8 cellular contexts compared by ENCODE assay signal in the genomic region with DNA sequence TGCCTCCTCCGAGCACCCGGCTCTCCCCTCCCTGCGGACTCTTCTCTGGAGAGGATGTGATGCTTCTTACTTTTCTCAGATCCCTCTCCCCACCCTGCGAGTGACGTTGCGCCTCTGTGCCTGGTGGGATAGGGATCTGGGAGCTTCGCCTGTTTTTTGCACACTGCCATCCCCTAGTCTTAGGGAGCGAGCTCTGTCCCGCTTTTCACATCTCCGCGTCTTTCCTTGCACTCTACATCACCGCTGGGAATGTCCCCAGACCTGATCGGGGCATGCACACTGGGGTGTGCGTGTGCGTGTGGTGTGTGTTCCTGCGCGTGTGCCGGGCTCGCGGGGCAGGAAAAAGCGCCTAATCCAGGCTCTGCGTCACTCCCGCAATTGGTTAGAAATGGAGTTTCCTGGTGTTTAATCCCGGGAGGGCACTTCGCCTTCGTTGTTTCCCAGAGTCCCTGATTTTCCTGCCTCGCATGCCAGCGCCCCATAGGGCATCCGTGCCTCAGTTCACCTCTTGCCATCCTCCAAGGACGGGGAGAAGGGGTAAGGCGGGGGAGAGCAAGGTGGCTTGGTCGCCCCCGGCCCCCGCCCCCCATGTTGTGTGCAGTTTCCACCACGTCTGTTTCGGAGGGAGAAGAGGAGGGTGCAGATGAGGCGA. TPM values are rescaled to one million over a fixed set of nuclear protein-coding genes. Genes with fewer than 3 reads are reported as not detected.
DNase-seq lines count a peak whose midpoint lies in the region; ATAC-seq and TF ChIP-seq lines count a peak whose summit lies in the region.

No MANE protein-coding gene starts in this region.

- peaks cover 7% of the 10 kb centered on the region for H3K4me1 Mint-ChIP-seq in endodermal cell

- H3K27me3 ChIP-seq in BE2C = peaks cover 41% of the 10 kb centered on the region
- H3K27me3 ChIP-seq in NT2/D1 (ENCODE audit: insufficient read depth, insufficient read length) = peaks cover 59% of the 10 kb centered on the region
- peaks cover 88% of the 10 kb centered on the region for H3K27me3 ChIP-seq in endodermal cell (ENCODE audit: control insufficient read depth, insufficient read depth, low read length, poor library complexity, severe bottlenecking)
- H3K27me3 ChIP-seq in muscle layer of duodenum (ENCODE audit: low read depth, low read length) = no peaks in the 10 kb centered on the region

- H3K36me3 ChIP-seq in BE2C = no peaks in the 10 kb centered on the region
- no peaks in the 10 kb centered on the region for H3K36me3 ChIP-seq in NT2/D1 (ENCODE audit: insufficient read depth, insufficient read length, low read length)
- H3K36me3 ChIP-seq in endodermal cell (ENCODE audit: control insufficient read depth, insufficient read depth, low read length) = no peaks in the 10 kb centered on the region
- H3K36me3 ChIP-seq in muscle layer of duodenum (ENCODE audit: control insufficient read depth in 1 of 2, insufficient read depth in 2 of 2, low read length in 2 of 2) = no peaks in the 10 kb centered on the region

- DNase-seq in BE2C (no peak), NT2/D1 (ENCODE audit: low read depth, low spot score) (no peak), endodermal cell (peak; percentile 63), GF-D8 (lab: John Stamatoyannopoulos, UW) (no peak), SW480 (ENCODE audit: low spot score) (no peak), germinal center (ENCODE audit: low spot score) (no peak)

- H3K9ac ChIP-seq in NT2/D1 (ENCODE audit: insufficient read length, low read depth) (no peak overlapping the region), endodermal cell (ENCODE audit: extremely low read depth, low read length, poor library complexity, severe bottlenecking) (no peak overlapping the region)

- H3K27me3 Mint-ChIP-seq in endodermal cell (ENCODE audit: insufficient read depth) = peaks cover 79% of the 10 kb centered on the region

- H3K9me3 Mint-ChIP-seq in endodermal cell = peaks cover under 1% of the 10 kb centered on the region

- no peaks in the 10 kb centered on the region for H3K36me3 Mint-ChIP-seq in endodermal cell (ENCODE audit: low read depth)

- H3K9me3 ChIP-seq in BE2C (no peaks in the 10 kb centered on the region), NT2/D1 (ENCODE audit: insufficient read depth, low read length) (no peaks in the 10 kb centered on the region), endodermal cell (ENCODE audit: control insufficient read depth, low read length) (peaks cover 4% of the 10 kb centered on the region), muscle layer of duodenum (ENCODE audit: control insufficient read depth in 1 of 2, low read length in 2 of 2) (no peaks in the 10 kb centered on the region)

- no peak for ATAC-seq in GM21717 (IDR thresholded peaks at IDR 0.05; ENCODE audit: unreplicated experiment)

- H3K27ac Mint-ChIP-seq in endodermal cell = no peak overlapping the region

- TF ChIP-seq CTCF in BE2C (IDR thresholded peaks at IDR 0.05; ENCODE audit: low read depth, low read length) (no peak), endodermal cell (conservative IDR thresholded peaks at IDR 0.05) (no peak)

- 13 to 16% methylated on average over 15 to 37 of the region's 37 CpGs for WGBS in endodermal cell (ENCODE audit: insufficient coverage in 1 of 2, insufficient read length in 1 of 2), 2 experiments

- H3K4me3 ChIP-seq in BE2C (ENCODE audit: low read depth, low read length) = peak overlapping the region; percentile 53
- peak overlapping the region; percentile 24 for H3K4me3 ChIP-seq in NT2/D1 (ENCODE audit: insufficient read length, low read depth)
- peak overlapping the region; percentile 64 for H3K4me3 ChIP-seq in endodermal cell (ENCODE audit: low read length)
- H3K4me3 ChIP-seq in muscle layer of duodenum (ENCODE audit: low read depth in 1 of 2, low read length in 2 of 2) = peak overlapping the region; percentile 60 to 85

- no peaks in the 10 kb centered on the region for H3K4me1 ChIP-seq in BE2C
- H3K4me1 ChIP-seq in NT2/D1 (ENCODE audit: insufficient read depth, insufficient read length) = no peaks in the 10 kb centered on the region
- H3K4me1 ChIP-seq in endodermal cell (ENCODE audit: control insufficient read depth, insufficient read depth, low read length) = no peaks in the 10 kb centered on the region
- peaks cover 4 to 16% of the 10 kb centered on the region in 2 donors for H3K4me1 ChIP-seq in muscle layer of duodenum (ENCODE audit: control insufficient read depth in 1 of 2, insufficient read depth in 2 of 2, low read length in 2 of 2)

- peak overlapping the region; percentile 56 for H3K4me3 Mint-ChIP-seq in endodermal cell

- H3K27ac ChIP-seq in endodermal cell (ENCODE audit: low read depth, low read length) (no peak overlapping the region), muscle layer of duodenum (ENCODE audit: low read length) (peak overlapping the region; percentile 61)

RNA-seq across cellular contexts. Expression of a gene that starts 0.9 kb away (rescaled TPM):
- polyA plus RNA-seq in BE2C (2012; ENCODE audit: insufficient read depth, insufficient read length, low read depth) = 3.3 TPM
- total RNA-seq in endodermal cell = 100 to 1,000 TPM; 110 to 122 TPM
- polyA plus RNA-seq in endodermal cell (2013, experiment 1 of 2) = 101 TPM
- polyA plus RNA-seq in endodermal cell (2013, experiment 2 of 2) = 95.2 TPM
